Comparison of ENCODE assay signal across 12 cellular contexts in the genomic region with DNA sequence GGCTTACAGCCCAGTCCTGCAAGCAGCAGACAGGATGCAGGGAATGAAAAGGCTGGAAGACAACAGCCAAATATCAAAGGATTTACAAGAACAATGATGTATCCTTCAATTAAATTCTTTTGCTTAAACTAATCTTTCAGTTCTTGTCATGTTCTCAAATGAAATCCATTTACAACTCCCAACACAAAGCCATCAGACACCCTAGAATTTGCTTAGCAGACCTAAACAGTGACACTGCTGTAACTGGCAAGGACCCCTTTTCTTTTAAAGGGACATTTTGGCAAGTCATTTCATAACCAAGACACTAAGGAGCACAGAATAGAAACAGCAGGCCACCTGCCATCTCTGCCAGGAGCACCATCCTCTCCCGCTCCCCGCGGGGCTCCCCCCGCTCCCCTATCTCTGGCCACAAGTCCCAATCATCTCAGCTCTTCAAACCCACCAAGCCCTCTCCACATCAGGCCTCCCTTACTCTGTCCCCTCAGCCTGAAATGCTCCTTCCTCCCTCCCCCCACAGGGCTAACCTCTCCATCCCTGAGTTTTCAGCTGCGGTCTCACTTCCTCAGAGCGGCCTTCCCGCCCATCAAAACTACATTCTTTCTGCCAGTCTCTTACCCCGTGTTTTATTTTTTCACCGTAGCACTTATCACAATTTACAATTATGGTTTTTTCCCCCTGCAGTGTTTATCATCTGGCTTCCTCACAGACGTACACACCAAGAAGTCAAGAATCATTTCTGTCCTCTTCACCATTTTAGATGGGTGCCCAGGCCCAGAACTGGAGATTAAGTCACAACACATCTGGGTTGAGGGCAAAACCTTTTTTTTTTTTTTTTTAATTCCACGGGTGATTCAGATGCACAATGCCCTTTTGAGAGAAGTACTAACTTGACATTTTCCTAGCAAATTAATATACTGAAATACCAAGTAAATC. TPM values are rescaled to one million over a fixed set of nuclear protein-coding genes. Genes with fewer than 3 reads are reported as not detected.
DNase-seq lines count a peak whose midpoint lies in the region; ATAC-seq, FAIRE-seq and TF ChIP-seq lines count a peak whose summit lies in the region.
"Had no signal": no experiment of that assay in that cellular context is flagged by ENCODE, and none has a peak within 500 bp of the region (broad histone marks: within the 10 kb centered on the region; RNA-seq: fewer than 3 reads in every experiment).

No MANE protein-coding gene starts in this region.

- POLR2A ChIA-PET in AG04450 (lab: Yijun Ruan, JAX), result no interaction called here
- POLR2A ChIA-PET in IMR-90 (lab: Charles Lee; ENCODE audit: unreplicated experiment), result no interaction called here
- POLR2A ChIA-PET in H1 (lab: Charles Lee; ENCODE audit: partially characterized antibody), result interaction anchor here (0.6 kb wide), 1 partner anchor 114 kb away, joined by 4 read pairs; no protein-coding TSS in a partner anchor

- H2BK20ac ChIP-seq in IMR-90 (ENCODE audit: low read depth, low read length) (no peak overlapping the region), H1 (ENCODE audit: low read length) (peak overlapping the region; percentile 6; the same call in 1 of the 2 replicates)

- peak overlapping the region; percentile 62 for H3K4ac ChIP-seq in IMR-90 (ENCODE audit: low read depth, low read length)
- no peak overlapping the region for H3K4ac ChIP-seq in H1 (replicated peaks; ENCODE audit: insufficient read length, low read depth, low read length)

- TF ChIP-seq EP300 in H1 (IDR thresholded peaks at IDR 0.05; ENCODE audit: borderline replicate concordance in 1 of 2, low read depth in 2 of 2, low read length in 2 of 2), result no peak

- in situ Hi-C loops in IMR-90 (cut with MboI; ENCODE audit: low sequenced_read_pairs), result no loop called here

- dilution Hi-C loops in IMR-90 (cut with HindIII; ENCODE audit: low sequenced_read_pairs, unreplicated experiment), result no loop called here

- intact Hi-C loops in IMR-90 (cut with micrococcal nuclease), result loop anchor here (5.0 kb wide), 1 partner anchor 45 kb away; no protein-coding TSS in a partner anchor

- DNase-seq in AG04450 (ENCODE audit: low read depth, low spot score) (no peak), IMR-90 (no peak), H1 (ENCODE audit: low read depth in 1 of 2, low spot score in 2 of 2) (no peak), MV-4-11 (lab: John Stamatoyannopoulos, UW) (no peak), ecto neural progenitor cell (ENCODE audit: low spot score) (no peak), putamen (ENCODE audit: low spot score) (no peak)
- no peak for DNase-seq in activated CD8-positive, alpha-beta memory T cell treated with anti-CD3 and anti-CD28 coated beads, Interleukin-2, amount 50 U/mL, for 4 hours
- DNase-seq: activated gamma-delta T cell treated with Interleukin-2 at 50 U/mL for 16 hours, hippocampal formation, NCI-H1436 treated with DMSO at 0.1 percent for 48 hours had no signal

- H3K23ac ChIP-seq in IMR-90 (ENCODE audit: low read depth, low read length) (0 out of 2 replicates have a peak overlapping the region, but pooled peaks have one; percentile 28), H1 (ENCODE audit: insufficient read length) (no peak overlapping the region)

- H3K56ac ChIP-seq in IMR-90 (ENCODE audit: extremely low read depth, insufficient read depth, low read length) (no peak overlapping the region), H1 (replicated peaks; ENCODE audit: insufficient read length, low read depth, low read length) (no peak overlapping the region)

- H3K4me2 ChIP-seq in IMR-90 (ENCODE audit: low read depth, low read length) (no peak overlapping the region), H1 (ENCODE audit: insufficient read depth in 1 of 2, low read depth in 2 of 2, low read length in 2 of 2) (peak overlapping the region in 1 of 2 experiments; percentile 39; a peak in 2 of 4 replicates)

- H3K4me1 ChIP-seq in IMR-90 (ENCODE audit: control insufficient read depth, insufficient read depth, low read length) (peaks cover 26% of the 10 kb centered on the region), H1 (replicated peaks in 1 of 4; ENCODE audit: control insufficient read depth in 3 of 4, insufficient read depth in 4 of 4, low read length in 3 of 4) (peaks cover 10 to 27% (median 19%) of the 10 kb centered on the region in 4 experiments)

- TF ChIP-seq RAD21 in IMR-90 (IDR thresholded peaks at IDR 0.05; ENCODE audit: low read length) (no peak), H1 (IDR thresholded peaks at IDR 0.05 in 1 of 2, conservative IDR thresholded peaks at IDR 0.05 in 1 of 2; ENCODE audit: low read depth in 2 of 2, low read length in 2 of 2) (0 out of 4 replicates have a peak, but pooled peaks of 1 of the 2 experiments have one; percentile 1)

- H3K9me3 ChIP-seq in AG04450 (ENCODE audit: control insufficient read depth, insufficient read depth, low read length) (no peaks in the 10 kb centered on the region), IMR-90 (ENCODE audit: control insufficient read depth, insufficient read depth, low read length) (no peaks in the 10 kb centered on the region), H1 (ENCODE audit: insufficient read depth in 2 of 2, low read depth in 1 of 2, low read length in 1 of 2) (no peaks in the 10 kb centered on the region)

- no TSS peak for BruUV-seq in IMR-90 (replicated peaks; lab: Mats Ljungman, UMichigan)

- H2AK9ac ChIP-seq in IMR-90 (replicated peaks; ENCODE audit: low read depth, low read length, poor library complexity), result no peak overlapping the region

- peak overlapping the region; percentile 72; the same call in 1 of the 2 replicates for H2BK12ac ChIP-seq in H1 (ENCODE audit: low read depth, low read length)

- H3K14ac ChIP-seq in IMR-90 (replicated peaks; ENCODE audit: low read depth, low read length), result peak overlapping the region; percentile 38
- H3K14ac ChIP-seq in H1 (ENCODE audit: insufficient read length), result no peak overlapping the region

- no peaks in the 10 kb centered on the region for H3K23me2 ChIP-seq in H1 (ENCODE audit: low read depth, low read length)

- TF ChIP-seq POLR2A in IMR-90 (IDR thresholded peaks at IDR 0.05; ENCODE audit: low read depth, low read length), result no peak
- TF ChIP-seq POLR2A in H1 (IDR thresholded peaks at IDR 0.05; ENCODE audit: control extremely low read depth in 1 of 2, low read depth in 2 of 2, low read length in 2 of 2), result no peak

- no peaks in the 10 kb centered on the region for H3K27me3 ChIP-seq in AG04450 (ENCODE audit: control insufficient read depth, insufficient read depth, low read length)
- H3K27me3 ChIP-seq in IMR-90 (ENCODE audit: control insufficient read depth, insufficient read depth, low read length), result no peaks in the 10 kb centered on the region
- H3K27me3 ChIP-seq in H1 (replicated peaks in 1 of 4; ENCODE audit: control insufficient read depth in 3 of 4, extremely low read depth in 1 of 4, insufficient read depth in 3 of 4, low read length in 3 of 4), result no peaks in the 10 kb centered on the region

- H2BK120ac ChIP-seq in IMR-90 (ENCODE audit: low read depth, low read length) (0 out of 2 replicates have a peak overlapping the region, but pooled peaks have one; percentile 18), H1 (replicated peaks; ENCODE audit: low read depth, low read length) (no peak overlapping the region)

- peaks cover 2 to 48% of the 10 kb centered on the region in 2 experiments; a peak in 2 of 4 replicates for H3K79me2 ChIP-seq in H1 (ENCODE audit: control insufficient read depth in 1 of 2, insufficient read depth in 2 of 2, low read length in 2 of 2)

- peak overlapping the region; percentile 39 for H4K91ac ChIP-seq in IMR-90 (ENCODE audit: insufficient read depth, low read depth, low read length)
- H4K91ac ChIP-seq in H1 (replicated peaks; ENCODE audit: insufficient read length, low read length), result no peak overlapping the region

- H2BK15ac ChIP-seq in IMR-90 (ENCODE audit: low read depth, low read length) (no peak overlapping the region), H1 (ENCODE audit: low read length) (0 out of 2 replicates have a peak overlapping the region, but pooled peaks have one; percentile 14)

- H3K9ac ChIP-seq in IMR-90 (ENCODE audit: low read depth, low read length), result no peak overlapping the region
- no peak overlapping the region for H3K9ac ChIP-seq in H1 (replicated peaks in 1 of 4; ENCODE audit: extremely low read depth in 1 of 4, low read depth in 3 of 4, low read length in 3 of 4)

- WGBS in IMR-90 (ENCODE audit: extremely low coverage in 2 of 2, insufficient read length in 1 of 2), 2 experiments, result 58% methylated on average over 10 of the region's 11 CpGs; no CpG with 5 or more reads in 1 of the 2 experiments
- 60% methylated on average over 11 of the region's 11 CpGs; no CpG with 5 or more reads in 1 of the 2 experiments for WGBS in H1 (ENCODE audit: extremely low coverage in 1 of 2, insufficient coverage in 1 of 2, insufficient read length in 1 of 2, insufficient replicate concordance in 2 of 2, low coverage in 1 of 2, low lambda C conversion rate in 2 of 2, missing lambda C conversion rate in 1 of 2), 2 experiments

- CTCF ChIA-PET in AG04450 (lab: Charles Lee), result no interaction called here
- CTCF ChIA-PET in IMR-90 (lab: Yijun Ruan, JAX), result no interaction called here
- CTCF ChIA-PET in H1 (lab: Charles Lee; ENCODE audit: partially characterized antibody), result no interaction called here

- H4K5ac ChIP-seq in IMR-90 (ENCODE audit: low read depth, low read length), result no peak overlapping the region
- no peak overlapping the region for H4K5ac ChIP-seq in H1 (ENCODE audit: insufficient read length, low read depth, low read length)

- H3K9me1 ChIP-seq in IMR-90 (ENCODE audit: insufficient read depth, low read length), result peaks cover 14% of the 10 kb centered on the region

- H3K36me3 ChIP-seq in IMR-90 (ENCODE audit: control insufficient read depth, insufficient read depth, low read length), result no peaks in the 10 kb centered on the region
- H3K36me3 ChIP-seq in H1 (ENCODE audit: control insufficient read depth in 2 of 4, insufficient read depth in 4 of 4, low read length in 3 of 4), result no peaks in the 10 kb centered on the region

- peak overlapping the region; percentile 47 for H3K27ac ChIP-seq in AG04450 (ENCODE audit: low read depth, low read length)
- H3K27ac ChIP-seq in IMR-90 (ENCODE audit: insufficient read depth, low read length), result no peak overlapping the region
- H3K27ac ChIP-seq in H1 (ENCODE audit: low read depth, low read length), result no peak overlapping the region

- H2AK5ac ChIP-seq in IMR-90 (ENCODE audit: low read depth, low read length) (peak overlapping the region; percentile 43; the same call in 1 of the 2 replicates), H1 (ENCODE audit: low read depth, low read length) (no peak overlapping the region)

- H3K18ac ChIP-seq in IMR-90 (ENCODE audit: low read depth, low read length), result no peak overlapping the region
- H3K18ac ChIP-seq in H1 (ENCODE audit: extremely low read depth, low read length), result peak overlapping the region; percentile 72

- H2AFZ ChIP-seq in IMR-90 (replicated peaks; ENCODE audit: low read length, poor library complexity) (no peak overlapping the region), H1 (ENCODE audit: low read length) (no peak overlapping the region)

- H4K20me1 ChIP-seq in IMR-90 (ENCODE audit: insufficient read depth, low read length) (peaks cover 21% of the 10 kb centered on the region), H1 (replicated peaks in 1 of 2; ENCODE audit: control insufficient read depth in 1 of 2, insufficient read depth in 2 of 2, low read length in 2 of 2) (peaks cover 0 to 2% of the 10 kb centered on the region in 2 experiments)

- peak; percentile 74 for ATAC-seq in GM18907 (IDR thresholded peaks at IDR 0.05; ENCODE audit: unreplicated experiment)
- peak; percentile 24; the same call in 1 of the 2 replicates for ATAC-seq in IMR-90 (ENCODE audit: low read depth)

- peak; percentile 57 for FAIRE-seq in H1 (lab: Jason Lieb, UNC)

- H3K4me3 ChIP-seq in AG04450 (ENCODE audit: low read depth, low read length) (no peak overlapping the region), IMR-90 (ENCODE audit: insufficient read depth, low read depth, low read length) (no peak overlapping the region), H1 (ENCODE audit: extremely low read depth in 1 of 4, insufficient read depth in 2 of 4, low read depth in 3 of 4, low read length in 4 of 4) (no peak overlapping the region)

- H2BK5ac ChIP-seq in IMR-90 (ENCODE audit: low read depth, low read length, poor library complexity, severe bottlenecking), result peak overlapping the region; percentile 5
- H2BK5ac ChIP-seq in H1 (ENCODE audit: low read depth, low read length), result peak overlapping the region; percentile 48; the same call in 1 of the 2 replicates

- H3K79me1 ChIP-seq in IMR-90 (ENCODE audit: low read depth in 1 of 2, low read length in 2 of 2), result peaks cover 55 to 88% of the 10 kb centered on the region in 2 experiments
- H3K79me1 ChIP-seq in H1 (ENCODE audit: low read depth, low read length), result peaks cover 8% of the 10 kb centered on the region

- H4K8ac ChIP-seq in IMR-90 (ENCODE audit: low read depth in 2 of 2, low read length in 2 of 2) (no peak overlapping the region; a peak in 1 of 4 replicates), H1 (ENCODE audit: extremely low read depth, insufficient read depth, low read length) (no peak overlapping the region)

- TF ChIP-seq CTCF in AG04450 (IDR thresholded peaks at IDR 0.05; ENCODE audit: low read depth, low read length) (no peak), IMR-90 (conservative IDR thresholded peaks at IDR 0.05; ENCODE audit: low read depth, low read length) (no peak), H1 (IDR thresholded peaks at IDR 0.05; ENCODE audit: control extremely low read depth in 1 of 3, insufficient read depth in 1 of 3, low read depth in 1 of 3, low read length in 3 of 3) (no peak)

RNA-seq across cellular contexts. Expression of a gene that starts 45.8 kb away (rescaled TPM):
- polyA plus RNA-seq in AG04450 (2011; rRNA removed) (146 and 190 TPM in 2 replicates), IMR-90 (2012; rRNA removed) (58.2 and 64.8 TPM in 2 replicates), H1 (2011; rRNA removed) (13.1 and 17.6 TPM in 2 replicates)
- polyA minus RNA-seq in AG04450 (2011; rRNA and poly(A)+ RNA removed), result 93.9 and 107 TPM in 2 replicates
- 79.6 and 88.3 TPM in 2 replicates for total RNA-seq in IMR-90 (2012; rRNA removed)
- 36.9 and 41.6 TPM in 2 replicates for polyA plus RNA-seq in IMR-90 (2012; cell fraction: cytosol; rRNA removed)
- polyA plus RNA-seq in IMR-90 (2012; cell fraction: nucleus; rRNA removed; ENCODE audit: low replicate concordance), result 21.8 and 70.0 TPM in 2 replicates
- 20.9 and 21.2 TPM in 2 replicates for total RNA-seq in H1 (2021; fragmentation: NEBNext Ultra II Directional; extraction: Animal tissue kit (Norgen Biotek cat#: 25700))
- polyA plus RNA-seq in H1 (2011; cell fraction: cytosol; rRNA removed), result 17.2 TPM
- 10.6 TPM for polyA plus RNA-seq in H1 (2011; cell fraction: nucleus; rRNA removed)
- polyA plus RNA-seq in H1 (2012, experiment 1 of 2), result 13.0 to 16.3 TPM (median 14.4 TPM) in 4 replicates
- polyA plus RNA-seq in H1 (2012, experiment 2 of 2), result 9.0 TPM
- 18.1 TPM for polyA plus RNA-seq in H1 (2013, experiment 1 of 2)
- 24.4 TPM for polyA plus RNA-seq in H1 (2013, experiment 2 of 2)
- polyA minus RNA-seq in H1 (2011; rRNA and poly(A)+ RNA removed), result 21.1 and 28.0 TPM in 2 replicates
- polyA minus RNA-seq in H1 (2011; cell fraction: cytosol; rRNA and poly(A)+ RNA removed), result 12.2 TPM
- polyA minus RNA-seq in H1 (2011; cell fraction: nucleus; rRNA and poly(A)+ RNA removed), result 16.1 TPM
- total RNA-seq: OCI-LY7 had no signal
